Comparison of ENCODE assay signal across 1 cellular context in genomic region chr6:24252215-24252614, GRCh38.
TF ChIP-seq lines count a peak whose summit lies in the region.

No MANE protein-coding gene starts in this region.

TF ChIP-seq in GM23338, 12 proteins besides CTCF, POLR2A, EP300 and RAD21 (continued from another document):
- TF ChIP-seq, protein P1, sequence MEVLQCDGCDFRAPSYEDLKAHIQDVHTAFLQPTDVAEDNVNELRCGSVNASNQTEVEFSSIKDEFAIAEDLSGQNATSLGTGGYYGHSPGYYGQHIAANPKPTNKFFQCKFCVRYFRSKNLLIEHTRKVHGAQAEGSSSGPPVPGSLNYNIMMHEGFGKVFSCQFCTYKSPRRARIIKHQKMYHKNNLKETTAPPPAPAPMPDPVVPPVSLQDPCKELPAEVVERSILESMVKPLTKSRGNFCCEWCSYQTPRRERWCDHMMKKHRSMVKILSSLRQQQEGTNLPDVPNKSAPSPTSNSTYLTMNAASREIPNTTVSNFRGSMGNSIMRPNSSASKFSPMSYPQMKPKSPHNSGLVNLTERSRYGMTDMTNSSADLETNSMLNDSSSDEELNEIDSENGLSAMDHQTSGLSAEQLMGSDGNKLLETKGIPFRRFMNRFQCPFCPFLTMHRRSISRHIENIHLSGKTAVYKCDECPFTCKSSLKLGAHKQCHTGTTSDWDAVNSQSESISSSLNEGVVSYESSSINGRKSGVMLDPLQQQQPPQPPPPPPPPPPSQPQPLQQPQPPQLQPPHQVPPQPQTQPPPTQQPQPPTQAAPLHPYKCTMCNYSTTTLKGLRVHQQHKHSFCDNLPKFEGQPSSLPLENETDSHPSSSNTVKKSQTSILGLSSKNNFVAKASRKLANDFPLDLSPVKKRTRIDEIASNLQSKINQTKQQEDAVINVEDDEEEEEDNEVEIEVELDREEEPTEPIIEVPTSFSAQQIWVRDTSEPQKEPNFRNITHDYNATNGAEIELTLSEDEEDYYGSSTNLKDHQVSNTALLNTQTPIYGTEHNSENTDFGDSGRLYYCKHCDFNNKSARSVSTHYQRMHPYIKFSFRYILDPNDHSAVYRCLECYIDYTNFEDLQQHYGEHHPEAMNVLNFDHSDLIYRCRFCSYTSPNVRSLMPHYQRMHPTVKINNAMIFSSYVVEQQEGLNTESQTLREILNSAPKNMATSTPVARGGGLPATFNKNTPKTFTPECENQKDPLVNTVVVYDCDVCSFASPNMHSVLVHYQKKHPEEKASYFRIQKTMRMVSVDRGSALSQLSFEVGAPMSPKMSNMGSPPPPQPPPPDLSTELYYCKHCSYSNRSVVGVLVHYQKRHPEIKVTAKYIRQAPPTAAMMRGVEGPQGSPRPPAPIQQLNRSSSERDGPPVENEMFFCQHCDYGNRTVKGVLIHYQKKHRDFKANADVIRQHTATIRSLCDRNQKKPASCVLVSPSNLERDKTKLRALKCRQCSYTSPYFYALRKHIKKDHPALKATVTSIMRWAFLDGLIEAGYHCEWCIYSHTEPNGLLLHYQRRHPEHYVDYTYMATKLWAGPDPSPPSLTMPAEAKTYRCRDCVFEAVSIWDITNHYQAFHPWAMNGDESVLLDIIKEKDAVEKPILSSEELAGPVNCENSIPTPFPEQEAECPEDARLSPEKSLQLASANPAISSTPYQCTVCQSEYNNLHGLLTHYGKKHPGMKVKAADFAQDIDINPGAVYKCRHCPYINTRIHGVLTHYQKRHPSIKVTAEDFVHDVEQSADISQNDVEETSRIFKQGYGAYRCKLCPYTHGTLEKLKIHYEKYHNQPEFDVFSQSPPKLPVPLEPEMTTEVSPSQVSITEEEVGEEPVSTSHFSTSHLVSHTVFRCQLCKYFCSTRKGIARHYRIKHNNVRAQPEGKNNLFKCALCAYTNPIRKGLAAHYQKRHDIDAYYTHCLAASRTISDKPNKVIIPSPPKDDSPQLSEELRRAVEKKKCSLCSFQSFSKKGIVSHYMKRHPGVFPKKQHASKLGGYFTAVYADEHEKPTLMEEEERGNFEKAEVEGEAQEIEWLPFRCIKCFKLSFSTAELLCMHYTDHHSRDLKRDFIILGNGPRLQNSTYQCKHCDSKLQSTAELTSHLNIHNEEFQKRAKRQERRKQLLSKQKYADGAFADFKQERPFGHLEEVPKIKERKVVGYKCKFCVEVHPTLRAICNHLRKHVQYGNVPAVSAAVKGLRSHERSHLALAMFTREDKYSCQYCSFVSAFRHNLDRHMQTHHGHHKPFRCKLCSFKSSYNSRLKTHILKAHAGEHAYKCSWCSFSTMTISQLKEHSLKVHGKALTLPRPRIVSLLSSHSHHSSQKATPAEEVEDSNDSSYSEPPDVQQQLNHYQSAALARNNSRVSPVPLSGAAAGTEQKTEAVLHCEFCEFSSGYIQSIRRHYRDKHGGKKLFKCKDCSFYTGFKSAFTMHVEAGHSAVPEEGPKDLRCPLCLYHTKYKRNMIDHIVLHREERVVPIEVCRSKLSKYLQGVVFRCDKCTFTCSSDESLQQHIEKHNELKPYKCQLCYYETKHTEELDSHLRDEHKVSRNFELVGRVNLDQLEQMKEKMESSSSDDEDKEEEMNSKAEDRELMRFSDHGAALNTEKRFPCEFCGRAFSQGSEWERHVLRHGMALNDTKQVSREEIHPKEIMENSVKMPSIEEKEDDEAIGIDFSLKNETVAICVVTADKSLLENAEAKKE (CRISPR knock-in tag; IDR thresholded peaks at IDR 0.05), result 0 out of 2 replicates have a peak, but pooled peaks have one; percentile 19
